In the genomic region with DNA sequence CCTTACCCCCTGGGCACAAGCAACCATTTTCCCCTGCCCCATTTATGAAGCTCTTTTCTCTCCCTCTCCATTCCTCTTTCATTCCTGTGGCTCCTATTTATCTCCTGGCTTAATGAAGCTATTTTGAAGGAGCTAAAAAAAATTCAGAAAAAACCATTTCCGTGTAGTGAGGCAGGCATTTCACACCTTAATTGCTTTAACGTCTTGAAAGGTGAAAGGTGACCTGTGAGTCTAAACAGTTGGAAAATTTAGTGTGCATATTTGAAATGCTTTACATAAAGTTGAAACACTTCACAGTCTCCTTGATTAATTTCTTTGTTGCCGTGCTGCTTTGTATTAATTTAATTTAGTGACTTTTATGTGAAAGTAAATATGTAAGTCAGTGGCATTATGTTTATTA, we compare ENCODE assay signal across 19 cellular contexts.
DNase-seq lines count a peak whose midpoint lies in the region; ATAC-seq, FAIRE-seq and TF ChIP-seq lines count a peak whose summit lies in the region.
"Had no signal": no experiment of that assay in that cellular context is flagged by ENCODE, and none has a peak within 500 bp of the region (broad histone marks: within the 10 kb centered on the region; RNA-seq: fewer than 3 reads in every experiment).

No MANE protein-coding gene starts in this region.

- H3K79me2 ChIP-seq in OCI-LY1 (ENCODE audit: insufficient read depth, low read length), result peaks cover 14% of the 10 kb centered on the region; the same call in 1 of the 2 replicates
- no peaks in the 10 kb centered on the region for H3K79me2 ChIP-seq in smooth muscle cell (ENCODE audit: low read depth)
- H3K79me2 ChIP-seq in HepG2 (ENCODE audit: insufficient read depth, low read length), result no peaks in the 10 kb centered on the region

- ATAC-seq in HepG2 (no peak), left ventricle myocardium superior (no peak)

- TF ChIP-seq POLR2A in HepG2 (IDR thresholded peaks at IDR 0.05; ENCODE audit: insufficient read depth in 1 of 2, low read depth in 2 of 2, low read length in 2 of 2), result no peak
- TF ChIP-seq POLR2A in esophagus squamous epithelium (IDR thresholded peaks at IDR 0.05), result no peak

- H3K36me3 ChIP-seq in OCI-LY1 (ENCODE audit: insufficient read depth, low read length) (peaks cover 43% of the 10 kb centered on the region), smooth muscle cell (ENCODE audit: low read depth) (no peaks in the 10 kb centered on the region), HepG2 (replicated peaks in 1 of 2; ENCODE audit: control insufficient read depth in 1 of 2, insufficient read depth in 2 of 2, low read length in 2 of 2) (no peaks in the 10 kb centered on the region), esophagus squamous epithelium (no peaks in the 10 kb centered on the region)
- H3K36me3 ChIP-seq: BE2C, HAP-1 had no signal

- H3K27me3 Mint-ChIP-seq in brain, result peaks cover 2% of the 10 kb centered on the region
- H3K27me3 Mint-ChIP-seq in nephron progenitor cell (ENCODE audit: low read depth, poor library complexity), result no peaks in the 10 kb centered on the region
- H3K27me3 Mint-ChIP-seq: CD4-positive, alpha-beta T cell had no signal

- peaks cover 49% of the 10 kb centered on the region for H3K4me1 Mint-ChIP-seq in brain
- H3K4me1 Mint-ChIP-seq in nephron progenitor cell, result peaks cover 41% of the 10 kb centered on the region

- no peak overlapping the region for H3K4me2 ChIP-seq in OCI-LY1 (ENCODE audit: low read length)
- peak overlapping the region; percentile 33 for H3K4me2 ChIP-seq in smooth muscle cell
- H3K4me2 ChIP-seq in HepG2 (ENCODE audit: low read depth, low read length), result no peak overlapping the region

- H3K4me3 ChIP-seq in OCI-LY1 (ENCODE audit: low read depth, low read length, poor library complexity, severe bottlenecking), result no peak overlapping the region
- no peak overlapping the region for H3K4me3 ChIP-seq in smooth muscle cell
- H3K4me3 ChIP-seq in HepG2 (replicated peaks in 1 of 3; ENCODE audit: insufficient read depth in 1 of 3, low read depth in 2 of 3, low read length in 3 of 3), result no peak overlapping the region
- H3K4me3 ChIP-seq in esophagus squamous epithelium, result no peak overlapping the region
- H3K4me3 ChIP-seq: GM23248, HAP-1 had no signal

- no peak for FAIRE-seq in HepG2 (lab: Jason Lieb, UNC)
- FAIRE-seq: A204.1, GM12892, GM18507 had no signal

- peak overlapping the region; percentile 33 for H3K27ac ChIP-seq in OCI-LY1 (ENCODE audit: low read depth, low read length, poor library complexity, severe bottlenecking)
- H3K27ac ChIP-seq in smooth muscle cell (ENCODE audit: low read depth), result no peak overlapping the region
- H3K27ac ChIP-seq in HepG2 (ENCODE audit: extremely low read length, insufficient read depth, low read length), result no peak overlapping the region
- no peak overlapping the region for H3K27ac ChIP-seq in esophagus squamous epithelium
- H3K27ac ChIP-seq: GM23248 had no signal

- H2AFZ ChIP-seq in OCI-LY1 (ENCODE audit: low read length) (no peak overlapping the region), smooth muscle cell (ENCODE audit: low read depth) (no peak overlapping the region), HepG2 (ENCODE audit: low read length) (no peak overlapping the region)
- H2AFZ ChIP-seq: GM23248 had no signal

- peak overlapping the region in 4 of 5 experiments; percentile 23 to 83 (median 60) for H3K27ac Mint-ChIP-seq in brain
- H3K27ac Mint-ChIP-seq in nephron progenitor cell, result peak overlapping the region; percentile 81
- H3K27ac Mint-ChIP-seq: CD4-positive, alpha-beta T cell had no signal

- H3K9me3 Mint-ChIP-seq in brain (no peaks in the 10 kb centered on the region), nephron progenitor cell (no peaks in the 10 kb centered on the region)
- H3K9me3 Mint-ChIP-seq: CD4-positive, alpha-beta T cell had no signal

- H3K4me1 ChIP-seq in OCI-LY1 (ENCODE audit: insufficient read depth, low read length, severe bottlenecking), result peaks cover 47% of the 10 kb centered on the region
- H3K4me1 ChIP-seq in smooth muscle cell (ENCODE audit: low read depth), result peaks cover 22% of the 10 kb centered on the region
- H3K4me1 ChIP-seq in HepG2 (ENCODE audit: insufficient read depth, low read length), result no peaks in the 10 kb centered on the region
- peaks cover 0 to 15% (median 0%) of the 10 kb centered on the region in 3 donors for H3K4me1 ChIP-seq in esophagus squamous epithelium
- H3K4me1 ChIP-seq: HAP-1 had no signal

- no peaks in the 10 kb centered on the region for H3K27me3 ChIP-seq in OCI-LY1 (ENCODE audit: insufficient read depth, low read length)
- H3K27me3 ChIP-seq in smooth muscle cell (ENCODE audit: low read depth), result no peaks in the 10 kb centered on the region
- H3K27me3 ChIP-seq in HepG2 (ENCODE audit: control insufficient read depth in 1 of 2, insufficient read depth in 2 of 2, low read length in 2 of 2), result no peaks in the 10 kb centered on the region; a peak in 1 of 5 replicates
- H3K27me3 ChIP-seq in esophagus squamous epithelium, result no peaks in the 10 kb centered on the region
- H3K27me3 ChIP-seq: BE2C had no signal

- TF ChIP-seq EP300 in HepG2 (IDR thresholded peaks at IDR 0.05; ENCODE audit: low read depth in 2 of 2, low read length in 2 of 2) (no peak), HepG2 (CRISPR knock-in tag; IDR thresholded peaks at IDR 0.05; ENCODE audit: borderline replicate concordance) (no peak)

- TF ChIP-seq CTCF in OCI-LY1 (IDR thresholded peaks at IDR 0.05; ENCODE audit: low read length) (no peak), brain (conservative IDR thresholded peaks at IDR 0.05) (no peak), nephron progenitor cell (IDR thresholded peaks at IDR 0.05) (no peak), smooth muscle cell (IDR thresholded peaks at IDR 0.05; ENCODE audit: borderline replicate concordance, insufficient read depth, poor library complexity, severe bottlenecking) (no peak), HepG2 (CRISPR knock-in tag; IDR thresholded peaks at IDR 0.05) (no peak), esophagus squamous epithelium (IDR thresholded peaks at IDR 0.05) (no peak)

- H3K36me3 Mint-ChIP-seq in brain, result peaks cover 3% of the 10 kb centered on the region
- peaks cover 27% of the 10 kb centered on the region for H3K36me3 Mint-ChIP-seq in nephron progenitor cell (ENCODE audit: low read depth)

- no peaks in the 10 kb centered on the region for H3K9me2 ChIP-seq in OCI-LY1 (ENCODE audit: low read depth, low read length)

- TF ChIP-seq RAD21 in HepG2 (CRISPR knock-in tag; IDR thresholded peaks at IDR 0.05), result no peak

- whole genome bisulfite sequencing in smooth muscle cell (ENCODE audit: low lambda C conversion rate), result 53% methylated on average over 3 of the region's 3 CpGs
- 4% methylated on average over 3 of the region's 3 CpGs for WGBS in HepG2 (ENCODE audit: low lambda C conversion rate)
- 77 to 79% methylated on average over 3 of the region's 3 CpGs for WGBS in esophagus squamous epithelium, 2 donors

- DNase-seq in nephron progenitor cell (no peak), smooth muscle cell (lab: John Stamatoyannopoulos, UW; ENCODE audit: unreplicated experiment) (no peak), HepG2 (ENCODE audit: low spot score) (no peak), esophagus squamous epithelium (lab: John Stamatoyannopoulos, UW) (no peak), left ventricle myocardium superior (no peak)
- DNase-seq: ACHN; BE2C; C1 segment of cervical spinal cord; CD4-positive, alpha-beta T cell; DMS153; DMS79; GDM1; GM23248 had no signal

- H3K9me3 ChIP-seq in OCI-LY1 (ENCODE audit: low read length), result no peaks in the 10 kb centered on the region
- no peaks in the 10 kb centered on the region for H3K9me3 ChIP-seq in smooth muscle cell (replicated peaks; ENCODE audit: low read depth)
- no peaks in the 10 kb centered on the region for H3K9me3 ChIP-seq in HepG2 (ENCODE audit: low read length)
- no peaks in the 10 kb centered on the region for H3K9me3 ChIP-seq in esophagus squamous epithelium
- H3K9me3 ChIP-seq: BE2C, HAP-1 had no signal

- no TSS peak for BruUV-seq in HepG2 (replicated peaks; lab: Mats Ljungman, UMichigan)

- CTCF ChIA-PET in HepG2 (lab: Yijun Ruan, JAX; ENCODE audit: low intra/inter-chr PET ratio, low total read pairs), result no interaction called here

- H4K20me1 ChIP-seq in OCI-LY1 (ENCODE audit: insufficient read depth, low read length), result no peaks in the 10 kb centered on the region
- no peaks in the 10 kb centered on the region for H4K20me1 ChIP-seq in smooth muscle cell (ENCODE audit: low read depth)
- H4K20me1 ChIP-seq in HepG2 (ENCODE audit: insufficient read depth, low read length), result no peaks in the 10 kb centered on the region

- H3K4me3 Mint-ChIP-seq in brain (no peak overlapping the region), nephron progenitor cell (peak overlapping the region; percentile 12)
- H3K4me3 Mint-ChIP-seq: CD4-positive, alpha-beta T cell had no signal

- H3K9ac ChIP-seq in OCI-LY1 (ENCODE audit: low read length), result no peak overlapping the region
- H3K9ac ChIP-seq in smooth muscle cell (ENCODE audit: low read depth), result no peak overlapping the region
- H3K9ac ChIP-seq in HepG2 (ENCODE audit: insufficient read depth, low read depth, low read length), result no peak overlapping the region
- H3K9ac ChIP-seq: GM23248 had no signal

- H3F3A ChIP-seq in OCI-LY1 (ENCODE audit: insufficient read depth, low read length), result 0 out of 2 replicates have a peak, but pooled peaks cover 4% of the 10 kb centered on the region
- H3F3A ChIP-seq in smooth muscle cell (ENCODE audit: low read depth), result no peaks in the 10 kb centered on the region

- intact Hi-C loops in HepG2 (cut with micrococcal nuclease; ENCODE audit: unreplicated experiment), result loop anchor here (5.0 kb wide), 1 partner anchor 242 kb away; no protein-coding TSS in a partner anchor
- intact Hi-C loops in esophagus squamous epithelium (cut with DNase I), result no loop called here
- intact Hi-C loops in left ventricle myocardium superior (cut with micrococcal nuclease), result loop anchor here (5.0 kb wide), 1 partner anchor 243 kb away; no protein-coding TSS in a partner anchor

- POLR2A ChIA-PET in HepG2 (lab: Yijun Ruan, JAX), result no interaction called here

- in situ Hi-C loops in HepG2 (cut with HindIII; ENCODE audit: extremely low pct_ligation_motif_present, low pct_unique_long_range_greater_than_20kb), result loop anchor here (5.0 kb wide), 1 partner anchor 258 kb away; no protein-coding TSS in a partner anchor

TF ChIP-seq in HepG2, 621 proteins besides CTCF, POLR2A, EP300 and RAD21 (continues in another document):
- TF ChIP-seq RFXAP (CRISPR knock-in tag; IDR thresholded peaks at IDR 0.05; ENCODE audit: borderline replicate concordance) (no peak), ELF3 (CRISPR knock-in tag; IDR thresholded peaks at IDR 0.05) (no peak), ZNF180 (CRISPR knock-in tag; IDR thresholded peaks at IDR 0.05; ENCODE audit: borderline replicate concordance, low read depth) (no peak)
